1 cellular context compared by ENCODE assay signal in genomic region chr12:6056406-6057211, GRCh38.
TF ChIP-seq lines count a peak whose summit lies in the region.

No MANE protein-coding gene starts in this region.

TF ChIP-seq in GM23338, 12 proteins besides CTCF, POLR2A, EP300 and RAD21 (continued from another document):
- TF ChIP-seq REST (IDR thresholded peaks at IDR 0.05; ENCODE audit: unreplicated experiment) (no peak), CREB1 (CRISPR knock-in tag; IDR thresholded peaks at IDR 0.05; ENCODE audit: low read depth) (no peak), JUNB (IDR thresholded peaks at IDR 0.05; ENCODE audit: unreplicated experiment) (no peak)
